ENCODE assay signal across 28 cellular contexts in genomic region chr12:119762619-119763018, GRCh38.
"Had no signal": no experiment of that assay in that cellular context is flagged by ENCODE, and none has a peak within 500 bp of the region (broad histone marks: within the 10 kb centered on the region; RNA-seq: fewer than 3 reads in every experiment).

No MANE protein-coding gene starts in this region.

- H3K36me3 ChIP-seq: suprapubic skin, thoracic aorta, thyroid gland, tibial artery, transverse colon, upper lobe of left lung, upper lobe of right lung, uterus, vagina had no signal

- H3K4me1 ChIP-seq: stomach, suprapubic skin, testis, thyroid gland, tibial artery, tibial nerve, transverse colon, uterus, vagina had no signal

- H3K27ac ChIP-seq: stomach, suprapubic skin, testis, thoracic aorta, thyroid gland, tibial artery, tibial nerve, transverse colon, upper lobe of left lung, upper lobe of right lung, uterus, vagina had no signal

- H3K9me3 ChIP-seq: stomach, suprapubic skin, testis, thoracic aorta, thyroid gland, tibial artery, transverse colon, upper lobe of left lung, upper lobe of right lung, uterus, vagina had no signal

- H3K27me3 ChIP-seq: stomach, suprapubic skin, testis, thyroid gland, tibial artery, tibial nerve, transverse colon, upper lobe of left lung, upper lobe of right lung, uterus, vagina had no signal

- H3K27me3 Mint-ChIP-seq: stimulated activated memory B cell treated with anti-CD40 and anti-IgM and Interleukin-4, amounts not matched to agents 10 μg/mL and 1 μg/mL and 100 μg/mL, for 72 hours; stimulated activated naive B cell treated with anti-CD40 and anti-IgM and Interleukin-4, amounts not matched to agents 10 μg/mL and 1 μg/mL and 100 μg/mL, for 72 hours; stimulated activated naive CD8-positive, alpha-beta T cell treated with anti-CD3 and anti-CD28 coated beads, Interleukin-15, amount 100 ng/mL, for 72 hours; stimulated activated naive CD8-positive, alpha-beta T cell treated with anti-CD3 and anti-CD28 coated beads, Interleukin-15, Interleukin-2, amounts not matched to agents 100 ng/mL and 50 ng/mL, for 24 hours; type B pancreatic cell had no signal

- FAIRE-seq: urothelium cell line had no signal

- H3K4me3 ChIP-seq: stomach, suprapubic skin, testis, thoracic aorta, thyroid gland, tibial artery, tibial nerve, transverse colon, upper lobe of left lung, upper lobe of right lung, uterus, vagina had no signal

- ATAC-seq: stimulated activated effector memory CD8-positive, alpha-beta T cell treated with anti-CD3 and anti-CD28 coated beads, Interleukin-12 subunit alpha, Interleukin-12 subunit beta, amount 100 ng/mL, for 72 hours; stimulated activated memory B cell treated with anti-CD40 and anti-IgM and Interleukin-4, amounts not matched to agents 10 μg/mL and 1 μg/mL and 100 μg/mL, for 72 hours; stimulated activated naive B cell treated with anti-CD40 and anti-IgM and Interleukin-4, amounts not matched to agents 10 μg/mL and 1 μg/mL and 100 μg/mL, for 72 hours; stimulated activated naive CD8-positive, alpha-beta T cell treated with anti-CD3 and anti-CD28 coated beads, Interleukin-15, amount 100 ng/mL, for 72 hours; stimulated activated naive CD8-positive, alpha-beta T cell treated with anti-CD3 and anti-CD28 coated beads, Interleukin-15, Interleukin-2, amounts not matched to agents 100 U/mL and 50 U/mL, for 24 hours; upper lobe of right lung had no signal

- H3K4me3 Mint-ChIP-seq: stimulated activated effector memory CD8-positive, alpha-beta T cell treated with anti-CD3 and anti-CD28 coated beads, Interleukin-12 subunit alpha, Interleukin-12 subunit beta, amount 100 ng/mL, for 72 hours; stimulated activated memory B cell treated with anti-CD40 and anti-IgM and Interleukin-4, amounts not matched to agents 10 μg/mL and 1 μg/mL and 100 μg/mL, for 72 hours; stimulated activated naive B cell treated with anti-CD40 and anti-IgM and Interleukin-4, amounts not matched to agents 10 μg/mL and 1 μg/mL and 100 μg/mL, for 72 hours; stimulated activated naive CD8-positive, alpha-beta T cell treated with anti-CD3 and anti-CD28 coated beads, Interleukin-15, amount 100 ng/mL, for 72 hours; stimulated activated naive CD8-positive, alpha-beta T cell treated with anti-CD3 and anti-CD28 coated beads, Interleukin-15, Interleukin-2, amounts not matched to agents 100 ng/mL and 50 ng/mL, for 24 hours; type B pancreatic cell had no signal

- H3K27ac Mint-ChIP-seq: stimulated activated effector memory CD8-positive, alpha-beta T cell treated with anti-CD3 and anti-CD28 coated beads, Interleukin-12 subunit alpha, Interleukin-12 subunit beta, amount 100 ng/mL, for 72 hours; stimulated activated memory B cell treated with anti-CD40 and anti-IgM and Interleukin-4, amounts not matched to agents 10 μg/mL and 1 μg/mL and 100 μg/mL, for 72 hours; stimulated activated naive CD8-positive, alpha-beta T cell treated with anti-CD3 and anti-CD28 coated beads, Interleukin-15, Interleukin-2, amounts not matched to agents 100 ng/mL and 50 ng/mL, for 24 hours; type B pancreatic cell had no signal

- H3K4me1 Mint-ChIP-seq: stimulated activated effector memory CD8-positive, alpha-beta T cell treated with anti-CD3 and anti-CD28 coated beads, Interleukin-12 subunit alpha, Interleukin-12 subunit beta, amount 100 ng/mL, for 72 hours; stimulated activated memory B cell treated with anti-CD40 and anti-IgM and Interleukin-4, amounts not matched to agents 10 μg/mL and 1 μg/mL and 100 μg/mL, for 72 hours; stimulated activated naive B cell treated with anti-CD40 and anti-IgM and Interleukin-4, amounts not matched to agents 10 μg/mL and 1 μg/mL and 100 μg/mL, for 72 hours; stimulated activated naive CD8-positive, alpha-beta T cell treated with anti-CD3 and anti-CD28 coated beads, Interleukin-15, amount 100 ng/mL, for 72 hours had no signal

- H3K9me3 Mint-ChIP-seq: stimulated activated effector memory CD8-positive, alpha-beta T cell treated with anti-CD3 and anti-CD28 coated beads, Interleukin-12 subunit alpha, Interleukin-12 subunit beta, amount 100 ng/mL, for 72 hours; stimulated activated memory B cell treated with anti-CD40 and anti-IgM and Interleukin-4, amounts not matched to agents 10 μg/mL and 1 μg/mL and 100 μg/mL, for 72 hours; stimulated activated naive CD8-positive, alpha-beta T cell treated with anti-CD3 and anti-CD28 coated beads, Interleukin-15, amount 100 ng/mL, for 72 hours; type B pancreatic cell had no signal

- DNase-seq: stimulated activated CD4-positive, alpha-beta T cell treated with anti-CD3 and anti-CD28 coated beads, Interleukin-2, amount 100 ng/mL, for 48 hours; stimulated activated CD4-positive, alpha-beta T cell treated with anti-CD3 and anti-CD28 coated beads, Interleukin-4, amount 100 ng/mL, for 1 hour; stimulated activated CD4-positive, alpha-beta T cell treated with anti-CD3 and anti-CD28 coated beads, Interleukin-4, amount 100 ng/mL, for 24 hours; stimulated activated CD4-positive, alpha-beta T cell treated with anti-CD3 and anti-CD28 coated beads, Interleukin-4, amount 100 ng/mL, for 4 hours; stimulated activated naive B cell treated with anti-CD40 and anti-IgM and Interleukin-4, amounts not matched to agents 10 μg/mL and 1 μg/mL and 100 μg/mL, for 72 hours; stimulated activated naive CD4-positive, alpha-beta T cell; stimulated activated naive CD4-positive, alpha-beta T cell treated with Interleukin-2 at 50 U/mL for 16 hours; stimulated activated naive CD8-positive, alpha-beta T cell treated with anti-CD3 and anti-CD28 coated beads, Interleukin-15, amount 100 ng/mL, for 72 hours; stimulated activated naive CD8-positive, alpha-beta T cell treated with anti-CD3 and anti-CD28 coated beads, Interleukin-15, Interleukin-2, amounts not matched to agents 100 U/mL and 50 U/mL, for 24 hours; stomach; substantia nigra; testis; thyroid gland; tibial artery; transverse colon; trophoblast cell; upper lobe of left lung; upper lobe of right lung; uterus had no signal
